Comparison of ENCODE assay signal across 1 cellular context in the genomic region with DNA sequence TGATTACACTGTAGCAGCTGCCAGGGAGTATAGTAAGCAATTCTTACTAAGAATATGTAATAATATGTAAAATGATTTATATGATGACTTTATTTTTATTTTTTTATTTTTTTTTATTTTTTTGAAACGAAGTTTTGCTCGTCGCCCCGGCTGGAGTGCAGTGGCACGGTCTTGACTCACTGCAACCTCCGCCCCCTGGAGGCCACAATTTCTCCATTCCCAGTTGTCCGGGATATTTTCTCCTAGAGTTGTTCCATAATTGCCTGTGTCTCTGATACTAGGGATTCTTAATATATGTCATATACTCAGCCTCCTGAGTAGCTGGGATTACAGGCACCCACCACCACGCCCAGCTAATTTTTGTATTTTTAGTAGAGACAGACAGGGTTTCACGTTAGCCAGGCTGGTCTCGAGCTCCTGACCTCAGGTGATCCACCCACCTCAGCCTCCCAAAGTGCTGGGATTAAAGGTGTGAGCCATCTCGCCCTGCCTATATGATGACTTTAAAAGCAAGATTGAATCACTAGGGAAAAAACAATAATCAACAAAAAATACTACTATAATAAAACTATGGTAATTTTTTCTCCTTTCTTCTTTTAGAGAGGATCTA.
TF ChIP-seq lines count a peak whose summit lies in the region.

No MANE protein-coding gene starts in this region.

TF ChIP-seq in K562, 482 proteins besides CTCF, POLR2A, EP300 and RAD21:
- TF ChIP-seq, protein P1, sequence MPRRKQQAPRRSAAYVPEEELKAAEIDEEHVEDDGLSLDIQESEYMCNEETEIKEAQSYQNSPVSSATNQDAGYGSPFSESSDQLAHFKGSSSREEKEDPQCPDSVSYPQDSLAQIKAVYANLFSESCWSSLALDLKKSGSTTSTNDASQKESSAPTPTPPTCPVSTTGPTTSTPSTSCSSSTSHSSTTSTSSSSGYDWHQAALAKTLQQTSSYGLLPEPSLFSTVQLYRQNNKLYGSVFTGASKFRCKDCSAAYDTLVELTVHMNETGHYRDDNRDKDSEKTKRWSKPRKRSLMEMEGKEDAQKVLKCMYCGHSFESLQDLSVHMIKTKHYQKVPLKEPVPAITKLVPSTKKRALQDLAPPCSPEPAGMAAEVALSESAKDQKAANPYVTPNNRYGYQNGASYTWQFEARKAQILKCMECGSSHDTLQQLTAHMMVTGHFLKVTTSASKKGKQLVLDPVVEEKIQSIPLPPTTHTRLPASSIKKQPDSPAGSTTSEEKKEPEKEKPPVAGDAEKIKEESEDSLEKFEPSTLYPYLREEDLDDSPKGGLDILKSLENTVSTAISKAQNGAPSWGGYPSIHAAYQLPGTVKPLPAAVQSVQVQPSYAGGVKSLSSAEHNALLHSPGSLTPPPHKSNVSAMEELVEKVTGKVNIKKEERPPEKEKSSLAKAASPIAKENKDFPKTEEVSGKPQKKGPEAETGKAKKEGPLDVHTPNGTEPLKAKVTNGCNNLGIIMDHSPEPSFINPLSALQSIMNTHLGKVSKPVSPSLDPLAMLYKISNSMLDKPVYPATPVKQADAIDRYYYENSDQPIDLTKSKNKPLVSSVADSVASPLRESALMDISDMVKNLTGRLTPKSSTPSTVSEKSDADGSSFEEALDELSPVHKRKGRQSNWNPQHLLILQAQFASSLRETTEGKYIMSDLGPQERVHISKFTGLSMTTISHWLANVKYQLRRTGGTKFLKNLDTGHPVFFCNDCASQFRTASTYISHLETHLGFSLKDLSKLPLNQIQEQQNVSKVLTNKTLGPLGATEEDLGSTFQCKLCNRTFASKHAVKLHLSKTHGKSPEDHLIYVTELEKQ (CRISPR knock-in tag; IDR thresholded peaks at IDR 0.05): no peak
- no peak for TF ChIP-seq SRSF3 (IDR thresholded peaks at IDR 0.05; ENCODE audit: insufficient read depth, low read length)
- TF ChIP-seq, protein P2, sequence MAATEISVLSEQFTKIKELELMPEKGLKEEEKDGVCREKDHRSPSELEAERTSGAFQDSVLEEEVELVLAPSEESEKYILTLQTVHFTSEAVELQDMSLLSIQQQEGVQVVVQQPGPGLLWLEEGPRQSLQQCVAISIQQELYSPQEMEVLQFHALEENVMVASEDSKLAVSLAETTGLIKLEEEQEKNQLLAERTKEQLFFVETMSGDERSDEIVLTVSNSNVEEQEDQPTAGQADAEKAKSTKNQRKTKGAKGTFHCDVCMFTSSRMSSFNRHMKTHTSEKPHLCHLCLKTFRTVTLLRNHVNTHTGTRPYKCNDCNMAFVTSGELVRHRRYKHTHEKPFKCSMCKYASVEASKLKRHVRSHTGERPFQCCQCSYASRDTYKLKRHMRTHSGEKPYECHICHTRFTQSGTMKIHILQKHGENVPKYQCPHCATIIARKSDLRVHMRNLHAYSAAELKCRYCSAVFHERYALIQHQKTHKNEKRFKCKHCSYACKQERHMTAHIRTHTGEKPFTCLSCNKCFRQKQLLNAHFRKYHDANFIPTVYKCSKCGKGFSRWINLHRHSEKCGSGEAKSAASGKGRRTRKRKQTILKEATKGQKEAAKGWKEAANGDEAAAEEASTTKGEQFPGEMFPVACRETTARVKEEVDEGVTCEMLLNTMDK (IDR thresholded peaks at IDR 0.05; ENCODE audit: borderline replicate concordance, insufficient read depth, low read depth, low read length, poor library complexity, severe bottlenecking): peak; percentile 49
- TF ChIP-seq GABPA (tag; conservative IDR thresholded peaks at IDR 0.05; ENCODE audit: low read depth): 0 out of 2 replicates have a peak, but pooled peaks have one; percentile 2
- TF ChIP-seq, protein P3, sequence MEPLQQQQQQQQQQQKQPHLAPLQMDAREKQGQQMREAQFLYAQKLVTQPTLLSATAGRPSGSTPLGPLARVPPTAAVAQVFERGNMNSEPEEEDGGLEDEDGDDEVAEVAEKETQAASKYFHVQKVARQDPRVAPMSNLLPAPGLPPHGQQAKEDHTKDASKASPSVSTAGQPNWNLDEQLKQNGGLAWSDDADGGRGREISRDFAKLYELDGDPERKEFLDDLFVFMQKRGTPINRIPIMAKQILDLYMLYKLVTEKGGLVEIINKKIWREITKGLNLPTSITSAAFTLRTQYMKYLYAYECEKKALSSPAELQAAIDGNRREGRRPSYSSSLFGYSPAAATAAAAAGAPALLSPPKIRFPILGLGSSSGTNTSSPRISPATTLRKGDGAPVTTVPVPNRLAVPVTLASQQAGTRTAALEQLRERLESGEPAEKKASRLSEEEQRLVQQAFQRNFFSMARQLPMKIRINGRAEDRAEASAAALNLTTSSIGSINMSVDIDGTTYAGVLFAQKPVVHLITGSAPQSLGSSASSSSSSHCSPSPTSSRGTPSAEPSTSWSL (CRISPR knock-in tag; IDR thresholded peaks at IDR 0.05; ENCODE audit: borderline replicate concordance): no peak
TF ChIP-seq in K562: peak in this region for 2.
